Comparison of ENCODE assay signal across 8 cellular contexts in genomic region chr19:16628183-16628983, GRCh38. TPM values are rescaled to one million over a fixed set of nuclear protein-coding genes. Genes with fewer than 3 reads are reported as not detected.
DNase-seq lines count a peak whose midpoint lies in the region; TF ChIP-seq lines count a peak whose summit lies in the region.

MED26 (minus strand) TSS chr19:16628204; CDS start chr19:16627943, 261 bp downstream.

- no peaks in the 10 kb centered on the region for H3K27me3 Mint-ChIP-seq in activated naive CD4-positive, alpha-beta T cell treated with anti-CD3 and anti-CD28 coated beads for 36 hours (ENCODE audit: low read depth)

- H3K36me3 ChIP-seq in suprapubic skin, result peaks cover 31% of the 10 kb centered on the region

- H3K9me3 Mint-ChIP-seq in activated naive CD4-positive, alpha-beta T cell treated with anti-CD3 and anti-CD28 coated beads for 36 hours, result no peaks in the 10 kb centered on the region

- POLR2A ChIA-PET in HEK293T (lab: Yijun Ruan, JAX), result interaction anchor here (0.6 to 3.9 kb wide), 15 partner anchors 9 to 148 kb away, joined by 3 to 20 read pairs (median 3); partner anchors contain the start of genes SLC35E1, SMIM7 and TMEM38A

- H3K4me1 ChIP-seq in suprapubic skin, result peaks cover 34% of the 10 kb centered on the region

- H3K27me3 ChIP-seq in suprapubic skin, result no peaks in the 10 kb centered on the region

- peak in 1 of 2 donors; percentile 65 for TF ChIP-seq POLR2A in suprapubic skin (IDR thresholded peaks at IDR 0.05)

- TF ChIP-seq EP300 in suprapubic skin (IDR thresholded peaks at IDR 0.05), result no peak

- WGBS in suprapubic skin, result 3% methylated on average over 13 of the region's 98 CpGs

- CTCF ChIA-PET in HEK293T (lab: Yijun Ruan, JAX), result no interaction called here
- CTCF ChIA-PET in activated naive CD4-positive, alpha-beta T cell treated with anti-CD3 and anti-CD28 coated beads for 36 hours (lab: Charles Lee), result interaction anchor here (0.7 kb wide), 1 partner anchor 1176 kb away, joined by 3 read pairs; no protein-coding TSS in a partner anchor

- no peaks in the 10 kb centered on the region for H3K9me3 ChIP-seq in suprapubic skin

- peaks cover 46% of the 10 kb centered on the region for H3K4me1 Mint-ChIP-seq in activated naive CD4-positive, alpha-beta T cell treated with anti-CD3 and anti-CD28 coated beads for 36 hours (ENCODE audit: low read depth)

- DNase-seq in GM04504 (ENCODE audit: low read depth) (peak; percentile 88), HEK293T (ENCODE audit: extremely low spot score) (peak; percentile 99), MV-4-11 (lab: John Stamatoyannopoulos, UW) (peak; percentile 91), SK-N-DZ (ENCODE audit: low spot score) (peak; percentile 89), germinal center (ENCODE audit: low spot score) (peak; percentile 98), nucleus accumbens (lab: John Stamatoyannopoulos, UW) (peak; percentile 62 to 99 (median 93)), suprapubic skin (ENCODE audit: low spot score in 2 of 2) (peak; percentile 97)
- DNase-seq in activated naive CD4-positive, alpha-beta T cell treated with anti-CD3 and anti-CD28 coated beads for 36 hours, result peak; percentile 96

- H3K4me3 ChIP-seq in suprapubic skin, result peak within 1 kb of the TSS; percentile 100

- H3K27ac Mint-ChIP-seq in activated naive CD4-positive, alpha-beta T cell treated with anti-CD3 and anti-CD28 coated beads for 36 hours, result peak within 1 kb of the TSS; percentile 99

- H3K27ac ChIP-seq in suprapubic skin, result peak within 1 kb of the TSS; percentile 94

- TF ChIP-seq CTCF in suprapubic skin (IDR thresholded peaks at IDR 0.05), result no peak

- intact Hi-C loops in activated naive CD4-positive, alpha-beta T cell treated with anti-CD3 and anti-CD28 coated beads for 36 hours (cut with micrococcal nuclease), result loop anchor here (1.0 to 2.0 kb wide), 8 partner anchors 32 to 156 kb away; partner anchors contain the start of genes C19orf44, CALR3, CHERP and SLC35E1

- peak within 1 kb of the TSS; percentile 99 for H3K4me3 Mint-ChIP-seq in activated naive CD4-positive, alpha-beta T cell treated with anti-CD3 and anti-CD28 coated beads for 36 hours

- H3K36me3 Mint-ChIP-seq in activated naive CD4-positive, alpha-beta T cell treated with anti-CD3 and anti-CD28 coated beads for 36 hours (ENCODE audit: low read depth), result peaks cover 14% of the 10 kb centered on the region

TF ChIP-seq in HEK293T, 16 proteins besides CTCF, POLR2A, EP300 and RAD21:
- 0 out of 2 replicates have a peak, but pooled peaks have one; percentile 34 for TF ChIP-seq ARNT (IDR thresholded peaks at IDR 0.05)
- no peak for TF ChIP-seq FOXA1 (IDR thresholded peaks at IDR 0.05)
- TF ChIP-seq L3MBTL2 (conservative IDR thresholded peaks at IDR 0.05), result peak; percentile 72

RNA-seq across cellular contexts. Expression of gene MED26, which starts in this region (rescaled TPM):
- 3.8 and 4.8 TPM in 2 replicates for polyA plus RNA-seq in SK-N-DZ (2014; cell fraction: cytosol; rRNA removed)
- 4.6 and 5.2 TPM in 2 replicates for polyA plus RNA-seq in SK-N-DZ (2014; cell fraction: nucleus; rRNA removed)
- total RNA-seq in activated naive CD4-positive, alpha-beta T cell treated with anti-CD3 and anti-CD28 coated beads for 36 hours, result 10 to 100 TPM; 11.3 to 11.9 TPM
- total RNA-seq in suprapubic skin, result 10 to 100 TPM; 13.1 to 15.4 (median 14.6) TPM

Comparison
In these comparisons a context has a peak if more than half of its experiments do, and no peak if none do; other contexts are left out.
1. Peak in every context shown above with its lines: DNase-seq, H3K4me3 ChIP-seq and H3K27ac ChIP-seq.